17 cellular contexts compared by ENCODE assay signal in genomic region chr15:58985443-58985842, GRCh38. TPM values are rescaled to one million over a fixed set of nuclear protein-coding genes. Genes with fewer than 3 reads are reported as not detected.
DNase-seq lines count a peak whose midpoint lies in the region; ATAC-seq and TF ChIP-seq lines count a peak whose summit lies in the region.
"Had no signal": no experiment of that assay in that cellular context is flagged by ENCODE, and none has a peak within 500 bp of the region (broad histone marks: within the 10 kb centered on the region; RNA-seq: fewer than 3 reads in every experiment).

No MANE protein-coding gene starts in this region.

- no peak overlapping the region for H3K4me2 ChIP-seq in smooth muscle cell

- no peaks in the 10 kb centered on the region for H3K36me3 ChIP-seq in smooth muscle cell (ENCODE audit: low read depth)
- H3K36me3 ChIP-seq in spleen = no peaks in the 10 kb centered on the region
- H3K36me3 ChIP-seq: neutrophil, WERI-Rb-1 had no signal

- no peak overlapping the region for H2AFZ ChIP-seq in smooth muscle cell (ENCODE audit: low read depth)

- H3K27me3 ChIP-seq in smooth muscle cell (ENCODE audit: low read depth) (peaks cover 8% of the 10 kb centered on the region), spleen (replicated peaks in 1 of 7) (no peaks in the 10 kb centered on the region)
- H3K27me3 ChIP-seq: neutrophil had no signal

- H3K9ac ChIP-seq in smooth muscle cell (ENCODE audit: low read depth) = no peak overlapping the region

- TF ChIP-seq CTCF in choroid plexus epithelial cell (conservative IDR thresholded peaks at IDR 0.05; ENCODE audit: low read depth, low read length) (no peak), smooth muscle cell (IDR thresholded peaks at IDR 0.05; ENCODE audit: borderline replicate concordance, insufficient read depth, poor library complexity, severe bottlenecking) (no peak), spleen (IDR thresholded peaks at IDR 0.05 in 8 of 11, conservative IDR thresholded peaks at IDR 0.05 in 3 of 11) (no peak)

- H3K9me3 ChIP-seq in smooth muscle cell (replicated peaks; ENCODE audit: low read depth) (no peaks in the 10 kb centered on the region), spleen (no peaks in the 10 kb centered on the region)
- H3K9me3 ChIP-seq: neutrophil had no signal

- no peak for TF ChIP-seq POLR2A in spleen (IDR thresholded peaks at IDR 0.05)

- H3K27ac ChIP-seq in smooth muscle cell (ENCODE audit: low read depth) (no peak overlapping the region), spleen (no peak overlapping the region)
- H3K27ac ChIP-seq: neutrophil, WERI-Rb-1 had no signal

- no peak for ATAC-seq in Right ventricle myocardium superior (ENCODE audit: poor library complexity)
- ATAC-seq: activated CD8-positive, alpha-beta memory T cell treated with anti-CD3 and anti-CD28 coated beads, Interleukin-2, amount 10 ng/mL, durations not matched to agents 7 days and 5 days; stimulated activated naive CD8-positive, alpha-beta T cell treated with anti-CD3 and anti-CD28 coated beads, Interleukin-15, amount 100 ng/mL, for 72 hours had no signal

- 51% methylated on average over 4 of the region's 4 CpGs for WGBS in smooth muscle cell (ENCODE audit: low lambda C conversion rate)
- WGBS in spleen, 5 donors = 54 to 65% (median 56%) methylated on average over 4 of the region's 4 CpGs

- DNase-seq in Right ventricle myocardium superior (peak; percentile 67), cardiac septum (ENCODE audit: low spot score) (no peak), choroid plexus epithelial cell (ENCODE audit: low read depth) (peak; percentile 59), iPS-NIHi7 (ENCODE audit: extremely low spot score) (peak; percentile 24), medulla oblongata (ENCODE audit: extremely low spot score) (no peak), smooth muscle cell (lab: John Stamatoyannopoulos, UW; ENCODE audit: unreplicated experiment) (no peak), spleen (no peak)
- no peak for DNase-seq in activated CD8-positive, alpha-beta memory T cell treated with anti-CD3 and anti-CD28 coated beads, Interleukin-2, amount 50 U/mL, for 4 hours
- DNase-seq: activated CD8-positive, alpha-beta memory T cell treated with anti-CD3 and anti-CD28 coated beads, Interleukin-2, amount 10 ng/mL, durations not matched to agents 7 days and 5 days; activated naive CD4-positive, alpha-beta T cell treated with anti-CD3 and anti-CD28 coated beads for 36 hours; Calu3; mammary epithelial cell; NCI-H2081; small intestine; stimulated activated naive CD8-positive, alpha-beta T cell treated with anti-CD3 and anti-CD28 coated beads, Interleukin-15, amount 100 ng/mL, for 72 hours; WERI-Rb-1 had no signal

- peaks cover 29% of the 10 kb centered on the region for H3K79me2 ChIP-seq in smooth muscle cell (ENCODE audit: low read depth)

- intact Hi-C loops in Right ventricle myocardium superior (cut with DNase I) (no loop called here), cardiac septum (cut with DNase I) (loop anchor here (10.0 kb wide), 1 partner anchor 539 kb away; no protein-coding TSS in a partner anchor), spleen (cut with DNase I; ENCODE audit: low total_unique reads) (no loop called here)

- H3K4me1 ChIP-seq in smooth muscle cell (ENCODE audit: low read depth) (peaks cover 14% of the 10 kb centered on the region), spleen (peaks cover 25 to 61% (median 40%) of the 10 kb centered on the region in 6 donors)

- H3K4me3 ChIP-seq in choroid plexus epithelial cell (ENCODE audit: low read depth, low read length) (no peak overlapping the region), smooth muscle cell (no peak overlapping the region), spleen (no peak overlapping the region)

- H4K20me1 ChIP-seq in smooth muscle cell (ENCODE audit: low read depth) = peaks cover 22% of the 10 kb centered on the region

- no peaks in the 10 kb centered on the region for H3F3A ChIP-seq in smooth muscle cell (ENCODE audit: low read depth)

RNA-seq across cellular contexts. Expression of gene RNF111, which starts 2.0 kb away (rescaled TPM):
- total RNA-seq in Right ventricle myocardium superior (18.3 TPM), cardiac septum (25.9 TPM), smooth muscle cell (28.9 and 37.8 TPM in 2 replicates), spleen (10 to 100 TPM; 33.6 to 68.2 (median 51.7) TPM)
- polyA plus RNA-seq in smooth muscle cell (15.3 and 17.0 TPM in 2 replicates), spleen (10 to 100 TPM; 10.5 to 14.9 (median 13.5) TPM)

RNA-seq across cellular contexts. Expression of gene SLTM, which starts 52.0 kb away (rescaled TPM):
- 45.0 TPM for total RNA-seq in Right ventricle myocardium superior
- total RNA-seq in cardiac septum = 60.9 TPM
- 43.8 and 57.0 TPM in 2 replicates for total RNA-seq in smooth muscle cell
- polyA plus RNA-seq in smooth muscle cell = 56.8 and 74.1 TPM in 2 replicates
- total RNA-seq in spleen = 100 to 1,000 TPM in 6 of 7 donors, 10 to 100 TPM in 1; 95.4 to 176 (median 119) TPM
- polyA plus RNA-seq in spleen = 10 to 100 TPM; 43.7 to 70.0 (median 61.6) TPM

Comparison
In these comparisons a context has a peak if more than half of its experiments do, and no peak if none do; other contexts are left out.
1. DNase-seq: peak in Right ventricle myocardium superior (single experiment), choroid plexus epithelial cell (single experiment) and iPS-NIHi7 (single experiment); none in cardiac septum (single experiment), medulla oblongata (single experiment), smooth muscle cell (single experiment), activated CD8-positive, alpha-beta memory T cell treated with anti-CD3 and anti-CD28 coated beads, Interleukin-2, amount 50 U/mL, for 4 hours (single experiment) and spleen (single experiment).